25 cellular contexts compared by ENCODE assay signal in the genomic region with DNA sequence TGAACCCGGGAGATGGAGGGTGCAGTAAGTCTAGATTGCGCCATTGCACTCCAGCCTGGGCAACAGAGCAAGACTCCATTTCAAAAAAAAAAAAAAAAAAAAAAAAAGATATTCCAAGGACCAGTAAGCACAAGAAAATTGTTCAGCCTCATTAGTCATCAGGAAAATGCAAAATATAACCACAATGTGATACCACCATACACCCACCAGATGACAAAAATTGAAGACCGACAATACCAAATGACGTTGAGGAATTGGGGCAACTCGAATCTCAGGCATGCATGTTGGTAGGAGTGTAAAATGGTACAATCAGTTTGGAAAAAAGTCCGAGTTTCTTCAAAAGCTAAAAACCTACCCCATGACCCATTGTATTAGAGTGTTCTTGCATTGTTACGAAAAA.
DNase-seq lines count a peak whose midpoint lies in the region; ATAC-seq and TF ChIP-seq lines count a peak whose summit lies in the region.
"Had no signal": no experiment of that assay in that cellular context is flagged by ENCODE, and none has a peak within 500 bp of the region (broad histone marks: within the 10 kb centered on the region; RNA-seq: fewer than 3 reads in every experiment).

No MANE protein-coding gene starts in this region.

- no peaks in the 10 kb centered on the region for H3K4me1 ChIP-seq in testis
- H3K4me1 ChIP-seq: parathyroid adenoma, thyroid gland, uterus had no signal

- H3K4me3 ChIP-seq in testis, result no peak overlapping the region
- H3K4me3 ChIP-seq: smooth muscle cell, stomach, thyroid gland, uterus had no signal

- H3K4me3 Mint-ChIP-seq in stimulated activated naive CD8-positive, alpha-beta T cell treated with anti-CD3 and anti-CD28 coated beads, Interleukin-15, amount 100 ng/mL, for 72 hours, result no peak overlapping the region
- peak overlapping the region; percentile 56 for H3K4me3 Mint-ChIP-seq in activated T-helper 17 cell treated with anti-CD3 and anti-CD28 coated beads, Interleukin-2, amount 50 U/mL, for 72 hours
- no peak overlapping the region for H3K4me3 Mint-ChIP-seq in natural killer cell treated with Interleukin-12 subunit alpha and Interleukin-12 subunit beta and Interleukin-15 and Interleukin-18, amount 100 ng/mL, for 72 hours
- H3K4me3 Mint-ChIP-seq: dendritic cell treated with granulocyte-macrophage colony-stimulating factor and Interleukin-4, amounts not matched to agents 40 ng/mL and 50 ng/mL, for 4 days; endodermal cell had no signal

- 86 to 91% methylated on average over 7 of the region's 7 CpGs for WGBS in testis, 2 donors

- intact Hi-C loops in testis (cut with DNase I; ENCODE audit: low total_unique reads), result no loop called here

- peak; percentile 20 for ATAC-seq in stimulated activated naive CD8-positive, alpha-beta T cell treated with anti-CD3 and anti-CD28 coated beads, Interleukin-15, Interleukin-2, amounts not matched to agents 100 U/mL and 50 U/mL, for 24 hours
- no peak for ATAC-seq in stimulated activated naive CD8-positive, alpha-beta T cell treated with anti-CD3 and anti-CD28 coated beads, Interleukin-15, amount 100 ng/mL, for 72 hours
- ATAC-seq in activated T-helper 17 cell treated with anti-CD3 and anti-CD28 coated beads, Interleukin-2, amount 50 U/mL, for 72 hours (replicated peaks), result peak; percentile 35
- ATAC-seq in HG03442 (IDR thresholded peaks at IDR 0.05; ENCODE audit: unreplicated experiment), result no peak
- no peak for ATAC-seq in HG02970 (IDR thresholded peaks at IDR 0.05; ENCODE audit: low FRiP score, unreplicated experiment)
- ATAC-seq in natural killer cell treated with Interleukin-12 subunit alpha and Interleukin-12 subunit beta and Interleukin-15 and Interleukin-18, amount 100 ng/mL, for 72 hours, result no peak
- ATAC-seq: left ventricle myocardium superior, SK-N-SH treated with all-trans-retinoic acid at 6 μM for 48 hours had no signal

- no peak overlapping the region for H3K27ac Mint-ChIP-seq in stimulated activated naive CD8-positive, alpha-beta T cell treated with anti-CD3 and anti-CD28 coated beads, Interleukin-15, amount 100 ng/mL, for 72 hours
- peak overlapping the region; percentile 27 for H3K27ac Mint-ChIP-seq in activated T-helper 17 cell treated with anti-CD3 and anti-CD28 coated beads, Interleukin-2, amount 50 U/mL, for 72 hours
- H3K27ac Mint-ChIP-seq in natural killer cell treated with Interleukin-12 subunit alpha and Interleukin-12 subunit beta and Interleukin-15 and Interleukin-18, amount 100 ng/mL, for 72 hours, result no peak overlapping the region
- H3K27ac Mint-ChIP-seq: dendritic cell treated with granulocyte-macrophage colony-stimulating factor and Interleukin-4, amounts not matched to agents 40 ng/mL and 50 ng/mL, for 4 days; endodermal cell had no signal

- DNase-seq in stimulated activated naive CD8-positive, alpha-beta T cell treated with anti-CD3 and anti-CD28 coated beads, Interleukin-15, Interleukin-2, amounts not matched to agents 100 U/mL and 50 U/mL, for 24 hours, result no peak
- no peak for DNase-seq in stimulated activated naive CD8-positive, alpha-beta T cell treated with anti-CD3 and anti-CD28 coated beads, Interleukin-15, amount 100 ng/mL, for 72 hours
- peak; percentile 20 for DNase-seq in NAMALWA (ENCODE audit: low spot score)
- DNase-seq in testis, result no peak
- DNase-seq in natural killer cell treated with Interleukin-12 subunit alpha and Interleukin-12 subunit beta and Interleukin-15 and Interleukin-18, amount 100 ng/mL, for 72 hours (ENCODE audit: low spot score), result no peak
- DNase-seq: ACHN; activated CD4-positive, CD25-positive, alpha-beta regulatory T cell treated with anti-CD3 and anti-CD28 coated beads, Interleukin-2, amount 50 U/mL, for 72 hours; activated effector memory CD4-positive, alpha-beta T cell treated with anti-CD3 and anti-CD28 coated beads, Interleukin-2, amount 50 U/mL, for 16 hours; C1 segment of cervical spinal cord; central memory CD4-positive, alpha-beta T cell; DMS79; endodermal cell; Kasumi-1; left ventricle myocardium superior; MV-4-11; stomach; thyroid gland; uterus had no signal

- no peak for TF ChIP-seq POLR2A in testis (IDR thresholded peaks at IDR 0.05)

- TF ChIP-seq CTCF in testis (IDR thresholded peaks at IDR 0.05), result no peak

- H3K27ac ChIP-seq in testis, result no peak overlapping the region
- H3K27ac ChIP-seq: parathyroid adenoma, stomach, thyroid gland, uterus had no signal

- H3K4me1 Mint-ChIP-seq in stimulated activated naive CD8-positive, alpha-beta T cell treated with anti-CD3 and anti-CD28 coated beads, Interleukin-15, amount 100 ng/mL, for 72 hours, result peaks cover 50% of the 10 kb centered on the region
- peaks cover 14% of the 10 kb centered on the region for H3K4me1 Mint-ChIP-seq in activated T-helper 17 cell treated with anti-CD3 and anti-CD28 coated beads, Interleukin-2, amount 50 U/mL, for 72 hours
- H3K4me1 Mint-ChIP-seq in natural killer cell treated with Interleukin-12 subunit alpha and Interleukin-12 subunit beta and Interleukin-15 and Interleukin-18, amount 100 ng/mL, for 72 hours (ENCODE audit: low read depth in 2 of 2), result peaks cover 14 to 18% of the 10 kb centered on the region in 2 donors
- H3K4me1 Mint-ChIP-seq: endodermal cell had no signal

- no peaks in the 10 kb centered on the region for H3K27me3 ChIP-seq in testis
- H3K27me3 ChIP-seq: stomach, thyroid gland, uterus had no signal

- H3K9me3 ChIP-seq in testis, result no peaks in the 10 kb centered on the region
- H3K9me3 ChIP-seq: thyroid gland, uterus had no signal

- H3K9me3 Mint-ChIP-seq in stimulated activated naive CD8-positive, alpha-beta T cell treated with anti-CD3 and anti-CD28 coated beads, Interleukin-15, amount 100 ng/mL, for 72 hours, result peaks cover 3 to 7% of the 10 kb centered on the region in 2 donors
- H3K9me3 Mint-ChIP-seq in activated T-helper 17 cell treated with anti-CD3 and anti-CD28 coated beads, Interleukin-2, amount 50 U/mL, for 72 hours, result peaks cover 7% of the 10 kb centered on the region
- peaks cover 8% of the 10 kb centered on the region for H3K9me3 Mint-ChIP-seq in natural killer cell treated with Interleukin-12 subunit alpha and Interleukin-12 subunit beta and Interleukin-15 and Interleukin-18, amount 100 ng/mL, for 72 hours
- H3K9me3 Mint-ChIP-seq: dendritic cell treated with granulocyte-macrophage colony-stimulating factor and Interleukin-4, amounts not matched to agents 40 ng/mL and 50 ng/mL, for 4 days had no signal

- H3K36me3 Mint-ChIP-seq in activated T-helper 17 cell treated with anti-CD3 and anti-CD28 coated beads, Interleukin-2, amount 50 U/mL, for 72 hours (ENCODE audit: low read depth), result no peaks in the 10 kb centered on the region
- H3K36me3 Mint-ChIP-seq in natural killer cell treated with Interleukin-12 subunit alpha and Interleukin-12 subunit beta and Interleukin-15 and Interleukin-18, amount 100 ng/mL, for 72 hours, result peaks cover 15% of the 10 kb centered on the region

- no peaks in the 10 kb centered on the region for H3K27me3 Mint-ChIP-seq in stimulated activated naive CD8-positive, alpha-beta T cell treated with anti-CD3 and anti-CD28 coated beads, Interleukin-15, amount 100 ng/mL, for 72 hours
- H3K27me3 Mint-ChIP-seq in activated T-helper 17 cell treated with anti-CD3 and anti-CD28 coated beads, Interleukin-2, amount 50 U/mL, for 72 hours, result no peaks in the 10 kb centered on the region
- H3K27me3 Mint-ChIP-seq in natural killer cell treated with Interleukin-12 subunit alpha and Interleukin-12 subunit beta and Interleukin-15 and Interleukin-18, amount 100 ng/mL, for 72 hours, result peaks cover 0 to 6% of the 10 kb centered on the region in 2 donors

- H3K36me3 ChIP-seq in testis (ENCODE audit: low read depth, missing control alignments), result no peaks in the 10 kb centered on the region
- H3K36me3 ChIP-seq: stomach, thyroid gland, uterus had no signal

Comparison
In these comparisons a context has a peak if more than half of its experiments do, and no peak if none do; other contexts are left out.
1. ATAC-seq: peak in stimulated activated naive CD8-positive, alpha-beta T cell treated with anti-CD3 and anti-CD28 coated beads, Interleukin-15, Interleukin-2, amounts not matched to agents 100 U/mL and 50 U/mL, for 24 hours (single experiment) and activated T-helper 17 cell treated with anti-CD3 and anti-CD28 coated beads, Interleukin-2, amount 50 U/mL, for 72 hours (single experiment); none in stimulated activated naive CD8-positive, alpha-beta T cell treated with anti-CD3 and anti-CD28 coated beads, Interleukin-15, amount 100 ng/mL, for 72 hours (single experiment), HG03442 (single experiment), HG02970 (single experiment) and natural killer cell treated with Interleukin-12 subunit alpha and Interleukin-12 subunit beta and Interleukin-15 and Interleukin-18, amount 100 ng/mL, for 72 hours (0 of 2).